In genomic region chr18:3879114-3879835, GRCh38 we compare ENCODE assay signal across 23 cellular contexts.
"Had no signal": no experiment of that assay in that cellular context is flagged by ENCODE, and none has a peak within 500 bp of the region (broad histone marks: within the 10 kb centered on the region; RNA-seq: fewer than 3 reads in every experiment).

No MANE protein-coding gene starts in this region.

- H3K4me3 ChIP-seq: breast epithelium, colonic mucosa, gastrocnemius medialis, right atrium auricular region had no signal

- DNase-seq: activated CD4-positive, alpha-beta T cell treated with anti-CD3 and anti-CD28 coated beads for 1 hour; activated CD4-positive, alpha-beta T cell treated with anti-CD3 and anti-CD28 coated beads, Interleukin-2, amount 50 U/mL, for 1 hour; activated CD8-positive, alpha-beta T cell treated with anti-CD3 and anti-CD28 coated beads for 36 hours; activated naive CD8-positive, alpha-beta T cell treated with anti-CD3 and anti-CD28 coated beads, Interleukin-2, amount 50 U/mL, for 24 hours; activated T-cell treated with anti-CD3 and anti-CD28 coated beads, Interleukin-2, amount 50 U/mL, for 4 hours; amygdala; colonic mucosa; dorsolateral prefrontal cortex; effector memory CD4-positive, alpha-beta T cell; gastrocnemius medialis; glutamatergic neuron; mammary epithelial cell; naive B cell; stimulated activated CD4-positive, alpha-beta T cell treated with anti-CD3 and anti-CD28 coated beads, Interleukin-15, amount 100 ng/mL, for 24 hours; stimulated activated CD4-positive, alpha-beta T cell treated with anti-CD3 and anti-CD28 coated beads, Interleukin-2, amount 100 ng/mL, for 24 hours; stimulated activated naive CD4-positive, alpha-beta T cell; SW 1271; T-helper 9 cell had no signal

- ATAC-seq: activated CD8-positive, alpha-beta T cell treated with anti-CD3 and anti-CD28 coated beads for 36 hours; activated naive CD8-positive, alpha-beta T cell treated with anti-CD3 and anti-CD28 coated beads, Interleukin-2, amount 50 U/mL, for 24 hours; activated T-cell treated with anti-CD3 and anti-CD28 coated beads, Interleukin-2, amount 50 U/mL, for 4 hours; activated T-helper 17 cell treated with anti-CD3 and anti-CD28 coated beads, Interleukin-2, amount 50 U/mL, for 72 hours; gastrocnemius medialis; WTC11 had no signal

- H3K9me3 ChIP-seq: breast epithelium, colonic mucosa, gastrocnemius medialis, right atrium auricular region had no signal

- H3K4me1 ChIP-seq: breast epithelium, colonic mucosa, gastrocnemius medialis, right atrium auricular region had no signal

- H3K27me3 ChIP-seq: breast epithelium, colonic mucosa, dorsolateral prefrontal cortex, gastrocnemius medialis, right atrium auricular region had no signal

- H3K27ac ChIP-seq: breast epithelium, colonic mucosa, gastrocnemius medialis, right atrium auricular region had no signal

- H3K36me3 ChIP-seq: breast epithelium, colonic mucosa, gastrocnemius medialis, right atrium auricular region had no signal

- FAIRE-seq: islet of Langerhans had no signal
